In genomic region chr6:20447157-20447556, GRCh38 we compare ENCODE assay signal across 17 cellular contexts. TPM values are rescaled to one million over a fixed set of nuclear protein-coding genes. Genes with fewer than 3 reads are reported as not detected.
DNase-seq lines count a peak whose midpoint lies in the region; ATAC-seq and TF ChIP-seq lines count a peak whose summit lies in the region.
"Had no signal": no experiment of that assay in that cellular context is flagged by ENCODE, and none has a peak within 500 bp of the region (broad histone marks: within the 10 kb centered on the region; RNA-seq: fewer than 3 reads in every experiment).

No MANE protein-coding gene starts in this region.

- no peaks in the 10 kb centered on the region for H3K27me3 Mint-ChIP-seq in CD4-positive, CD25-positive, alpha-beta regulatory T cell
- no peaks in the 10 kb centered on the region; the same call in 1 of the 2 replicates for H3K27me3 Mint-ChIP-seq in HFFc6 (ENCODE audit: insufficient read depth)
- no peaks in the 10 kb centered on the region for H3K27me3 Mint-ChIP-seq in endothelial cell (ENCODE audit: unreplicated experiment)
- peaks cover 5% of the 10 kb centered on the region for H3K27me3 Mint-ChIP-seq in nephron progenitor cell (ENCODE audit: low read depth, poor library complexity)

- TF ChIP-seq CTCF in HFFc6 (IDR thresholded peaks at IDR 0.05) (no peak), endothelial cell (IDR thresholded peaks at IDR 0.05; ENCODE audit: unreplicated experiment) (no peak), nephron progenitor cell (IDR thresholded peaks at IDR 0.05) (no peak)

- no peak overlapping the region for H3K4me3 Mint-ChIP-seq in CD4-positive, CD25-positive, alpha-beta regulatory T cell
- H3K4me3 Mint-ChIP-seq in HFFc6 (no peak overlapping the region), endothelial cell (ENCODE audit: unreplicated experiment) (peak overlapping the region; percentile 74), nephron progenitor cell (no peak overlapping the region)

- DNase-seq in CD4-positive, CD25-positive, alpha-beta regulatory T cell: no peak
- DNase-seq in HFFc6 (no peak), endothelial cell (ENCODE audit: low spot score) (no peak), nephron progenitor cell (no peak), cortex of kidney (lab: John Stamatoyannopoulos, UW) (no peak), NCI-H1092 (lab: John Stamatoyannopoulos, UW) (no peak), NAMALWA (ENCODE audit: low spot score) (no peak)
- DNase-seq: activated CD4-positive, CD25-positive, alpha-beta regulatory T cell treated with anti-CD3 and anti-CD28 coated beads, Interleukin-2, amount 50 U/mL, for 72 hours; activated gamma-delta T cell; adrenal gland; COR-L47; Karpas-422; NCI-H69; OCI-M1; stimulated activated CD4-positive, alpha-beta T cell treated with anti-CD3 and anti-CD28 coated beads, Interleukin-2, amount 100 ng/mL, for 48 hours had no signal

- no peak overlapping the region for H3K4me3 ChIP-seq in CD4-positive, CD25-positive, alpha-beta regulatory T cell (ENCODE audit: low read depth, low read length)
- H3K4me3 ChIP-seq: adrenal gland, gastroesophageal sphincter had no signal

- no peaks in the 10 kb centered on the region for H3K9me3 ChIP-seq in CD4-positive, CD25-positive, alpha-beta regulatory T cell (ENCODE audit: control insufficient read depth in 2 of 2, low read length in 2 of 2)
- H3K9me3 ChIP-seq: adrenal gland, gastroesophageal sphincter had no signal

- peak overlapping the region in 2 of 3 donors; percentile 15 to 73 for H3K27ac Mint-ChIP-seq in CD4-positive, CD25-positive, alpha-beta regulatory T cell
- peak overlapping the region; percentile 17 for H3K27ac Mint-ChIP-seq in HFFc6
- peak overlapping the region; percentile 39 for H3K27ac Mint-ChIP-seq in endothelial cell (ENCODE audit: unreplicated experiment)
- peak overlapping the region; percentile 88 for H3K27ac Mint-ChIP-seq in nephron progenitor cell

- peaks cover 41 to 75% (median 47%) of the 10 kb centered on the region in 4 donors for H3K4me1 Mint-ChIP-seq in CD4-positive, CD25-positive, alpha-beta regulatory T cell
- peaks cover 28% of the 10 kb centered on the region for H3K4me1 Mint-ChIP-seq in HFFc6 (ENCODE audit: low read depth)
- peaks cover 10% of the 10 kb centered on the region for H3K4me1 Mint-ChIP-seq in endothelial cell (ENCODE audit: unreplicated experiment)
- peaks cover 12% of the 10 kb centered on the region for H3K4me1 Mint-ChIP-seq in nephron progenitor cell

- no peaks in the 10 kb centered on the region for H3K27me3 ChIP-seq in CD4-positive, CD25-positive, alpha-beta regulatory T cell (ENCODE audit: control insufficient read depth, insufficient read depth, low read length)
- H3K27me3 ChIP-seq: adrenal gland, gastroesophageal sphincter had no signal

- ATAC-seq in CD4-positive, CD25-positive, alpha-beta regulatory T cell (ENCODE audit: low read depth in 2 of 2): no peak
- no peak for ATAC-seq in HG03342 (IDR thresholded peaks at IDR 0.05; ENCODE audit: unreplicated experiment)
- ATAC-seq: gastroesophageal sphincter had no signal

- peaks cover 27% of the 10 kb centered on the region for H3K36me3 Mint-ChIP-seq in CD4-positive, CD25-positive, alpha-beta regulatory T cell
- H3K36me3 Mint-ChIP-seq in HFFc6 (ENCODE audit: low read depth) (peaks cover 43% of the 10 kb centered on the region), endothelial cell (ENCODE audit: low read depth, unreplicated experiment) (peaks cover 8% of the 10 kb centered on the region), nephron progenitor cell (ENCODE audit: low read depth) (peaks cover 76% of the 10 kb centered on the region)

- no peaks in the 10 kb centered on the region for H3K36me3 ChIP-seq in CD4-positive, CD25-positive, alpha-beta regulatory T cell (ENCODE audit: control insufficient read depth, insufficient read depth, low read length)
- H3K36me3 ChIP-seq: adrenal gland, gastroesophageal sphincter had no signal

- H3K4me1 ChIP-seq in CD4-positive, CD25-positive, alpha-beta regulatory T cell (ENCODE audit: control insufficient read depth, insufficient read depth, low read length, poor library complexity, severe bottlenecking): no peaks in the 10 kb centered on the region
- H3K4me1 ChIP-seq: adrenal gland had no signal

- no peaks in the 10 kb centered on the region for H3K9me3 Mint-ChIP-seq in CD4-positive, CD25-positive, alpha-beta regulatory T cell
- H3K9me3 Mint-ChIP-seq in HFFc6: no peaks in the 10 kb centered on the region; the same call in 1 of the 2 replicates
- H3K9me3 Mint-ChIP-seq in endothelial cell (ENCODE audit: unreplicated experiment): no peaks in the 10 kb centered on the region
- H3K9me3 Mint-ChIP-seq in nephron progenitor cell: peaks cover 27% of the 10 kb centered on the region

- H3K27ac ChIP-seq in CD4-positive, CD25-positive, alpha-beta regulatory T cell (ENCODE audit: insufficient read depth, low read length, poor library complexity, severe bottlenecking): no peak overlapping the region
- H3K27ac ChIP-seq: adrenal gland, gastroesophageal sphincter had no signal

RNA-seq across cellular contexts. Expression of gene E2F3, which starts 45.5 kb away (rescaled TPM):
- 14.0 TPM for total RNA-seq in CD4-positive, CD25-positive, alpha-beta regulatory T cell
- 1 to 10 TPM; 5.2 to 8.5 (median 7.1) TPM for polyA plus RNA-seq in CD4-positive, CD25-positive, alpha-beta regulatory T cell
- 10 to 100 TPM; 16.3 to 18.5 (median 17.3) TPM for total RNA-seq in HFFc6 (2021; fragmentation: NEBNext Ultra II Directional; extraction: Animal tissue kit (Norgen Biotek cat#: 25700))
- total RNA-seq in endothelial cell (ENCODE audit: unreplicated experiment): 20.4 TPM

Comparison
In these comparisons a context has a peak if more than half of its experiments do, and no peak if none do; other contexts are left out.
1. H3K27ac Mint-ChIP-seq: peak in every context shown above with its lines; median percentile 88 in nephron progenitor cell; 44 in CD4-positive, CD25-positive, alpha-beta regulatory T cell; 39 in endothelial cell; 17 in HFFc6.